9 cellular contexts compared by ENCODE assay signal in the genomic region with DNA sequence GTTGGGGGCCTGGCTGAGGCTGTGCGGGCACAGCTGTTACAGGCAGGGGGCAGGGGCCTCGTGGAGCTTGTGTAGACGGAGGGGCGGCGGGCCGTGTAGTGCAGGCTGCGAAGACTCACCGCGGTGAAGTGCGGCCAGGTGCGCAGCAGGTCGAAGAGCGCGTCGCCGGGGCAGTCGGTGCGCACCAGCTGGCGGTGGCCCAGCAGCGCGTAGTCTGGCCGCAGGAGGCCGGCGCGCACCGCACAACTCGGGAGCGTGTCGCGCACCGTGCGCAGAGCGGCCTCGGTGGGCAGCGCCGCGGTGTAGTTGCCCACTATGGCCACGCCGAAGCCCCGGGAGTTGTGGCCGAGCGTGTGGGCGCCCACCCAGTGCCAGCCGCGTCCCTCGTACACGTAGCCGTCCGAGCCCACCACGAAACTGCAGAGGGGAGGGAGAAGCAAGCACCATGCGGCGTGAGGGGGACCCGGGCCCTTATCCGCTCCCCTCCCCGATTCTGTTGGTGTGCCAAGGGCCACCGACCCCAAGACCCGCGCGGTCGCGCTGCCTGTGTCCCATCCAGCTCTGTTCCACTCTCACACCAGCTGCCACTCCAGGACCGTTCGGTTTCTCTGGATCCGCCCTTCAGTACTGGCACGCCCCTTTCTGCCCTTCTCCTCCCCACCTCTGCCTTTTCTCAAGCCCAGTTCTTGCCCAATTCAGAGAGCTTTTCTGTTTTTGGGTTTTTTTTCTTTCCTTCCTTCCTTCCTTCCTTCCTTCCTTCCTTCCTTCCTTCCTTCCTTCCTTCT. TPM values are rescaled to one million over a fixed set of nuclear protein-coding genes. Genes with fewer than 3 reads are reported as not detected.
DNase-seq lines count a peak whose midpoint lies in the region; ATAC-seq and TF ChIP-seq lines count a peak whose summit lies in the region.
"Had no signal": no experiment of that assay in that cellular context is flagged by ENCODE, and none has a peak within 500 bp of the region (broad histone marks: within the 10 kb centered on the region; RNA-seq: fewer than 3 reads in every experiment).

No MANE protein-coding gene starts in this region.

- H3K36me3 Mint-ChIP-seq in endodermal cell (ENCODE audit: low read depth), result no peaks in the 10 kb centered on the region

- no peaks in the 10 kb centered on the region for H4K20me1 ChIP-seq in OCI-LY7 (ENCODE audit: insufficient read depth, low read length)

- H3K27me3 Mint-ChIP-seq in endodermal cell (ENCODE audit: insufficient read depth), result peaks cover 64% of the 10 kb centered on the region

- TF ChIP-seq CTCF in GM10266 (IDR thresholded peaks at IDR 0.05; ENCODE audit: control insufficient read depth, insufficient read depth, low read depth, missing control alignments), result no peak
- TF ChIP-seq CTCF in endodermal cell (conservative IDR thresholded peaks at IDR 0.05), result no peak
- TF ChIP-seq CTCF in prostate gland (IDR thresholded peaks at IDR 0.05), result no peak
- no peak for TF ChIP-seq CTCF in OCI-LY7 (conservative IDR thresholded peaks at IDR 0.05; ENCODE audit: low read length)

- ATAC-seq in HG02885 (IDR thresholded peaks at IDR 0.05; ENCODE audit: poor library complexity, unreplicated experiment) (no peak), HG02798 (IDR thresholded peaks at IDR 0.05; ENCODE audit: poor library complexity, unreplicated experiment) (no peak)

- no peak overlapping the region for H3K27ac Mint-ChIP-seq in endodermal cell

- peak; percentile 33 for DNase-seq in GM10266 (ENCODE audit: extremely low spot score)
- DNase-seq in SK-N-MC (ENCODE audit: low read depth, low spot score), result no peak
- peak; percentile 75 for DNase-seq in endodermal cell
- no peak for DNase-seq in prostate gland (ENCODE audit: low spot score)
- DNase-seq in NCI-H2029 (lab: John Stamatoyannopoulos, UW), result no peak
- DNase-seq in OCI-LY7 (ENCODE audit: low spot score), result no peak

- H3K9ac ChIP-seq in SK-N-MC (ENCODE audit: insufficient read length) (no peak overlapping the region), endodermal cell (ENCODE audit: extremely low read depth, low read length, poor library complexity, severe bottlenecking) (no peak overlapping the region)

- peak overlapping the region; percentile 12; the same call in 1 of the 2 replicates for H3K4me3 ChIP-seq in SK-N-MC
- no peak overlapping the region for H3K4me3 ChIP-seq in endodermal cell (ENCODE audit: low read length)
- peak overlapping the region; percentile 1 to 27 for H3K4me3 ChIP-seq in prostate gland
- no peak overlapping the region for H3K4me3 ChIP-seq in OCI-LY7 (ENCODE audit: low read depth, low read length, poor library complexity, severe bottlenecking)

- CTCF ChIA-PET in OCI-LY7 (lab: Charles Lee; ENCODE audit: unreplicated experiment), result no interaction called here

- H3K27ac ChIP-seq in SK-N-MC (no peak overlapping the region), endodermal cell (ENCODE audit: low read depth, low read length) (no peak overlapping the region), prostate gland (no peak overlapping the region), OCI-LY7 (ENCODE audit: low read depth, low read length, poor library complexity, severe bottlenecking) (no peak overlapping the region)
- H3K27ac ChIP-seq: RWPE1 had no signal

- POLR2A ChIA-PET in OCI-LY7 (lab: Charles Lee), result no interaction called here

- intact Hi-C loops in prostate gland (cut with DNase I), result no loop called here
- intact Hi-C loops in OCI-LY7 (cut with micrococcal nuclease; ENCODE audit: unreplicated experiment), result loop anchor here (10.0 kb wide), 1 partner anchor 85 kb away; no protein-coding TSS in a partner anchor

- no TSS peak for BruUV-seq in OCI-LY7 (replicated peaks; lab: Mats Ljungman, UMichigan)

- H3K9me3 ChIP-seq in SK-N-MC (ENCODE audit: low read depth, low read length) (no peaks in the 10 kb centered on the region), endodermal cell (ENCODE audit: control insufficient read depth, low read length) (peaks cover 8% of the 10 kb centered on the region), prostate gland (no peaks in the 10 kb centered on the region), OCI-LY7 (ENCODE audit: low read length) (no peaks in the 10 kb centered on the region)

- no peak overlapping the region for H2AFZ ChIP-seq in OCI-LY7 (ENCODE audit: low read length)

- WGBS in endodermal cell (ENCODE audit: insufficient coverage in 1 of 2, insufficient read length in 1 of 2), 2 experiments, result 51 to 54% methylated on average over 14 to 65 of the region's 65 CpGs
- 4% methylated on average over 65 of the region's 65 CpGs for WGBS in prostate gland

- H3K4me3 Mint-ChIP-seq in endodermal cell, result peak overlapping the region; percentile 24

- no peak for TF ChIP-seq POLR2A in prostate gland (IDR thresholded peaks at IDR 0.05)

- no peaks in the 10 kb centered on the region for H3K9me2 ChIP-seq in OCI-LY7 (ENCODE audit: insufficient read depth, low read length)

- H3K4me1 ChIP-seq in endodermal cell (ENCODE audit: control insufficient read depth, insufficient read depth, low read length), result no peaks in the 10 kb centered on the region
- no peaks in the 10 kb centered on the region for H3K4me1 ChIP-seq in prostate gland (replicated peaks)
- H3K4me1 ChIP-seq in OCI-LY7 (ENCODE audit: insufficient read depth, low read length, poor library complexity, severe bottlenecking), result peaks cover 31% of the 10 kb centered on the region

- no peaks in the 10 kb centered on the region for H3K36me3 ChIP-seq in SK-N-MC (ENCODE audit: insufficient read depth, low read length)
- no peaks in the 10 kb centered on the region for H3K36me3 ChIP-seq in endodermal cell (ENCODE audit: control insufficient read depth, insufficient read depth, low read length)
- no peaks in the 10 kb centered on the region for H3K36me3 ChIP-seq in prostate gland
- H3K36me3 ChIP-seq in OCI-LY7 (ENCODE audit: insufficient read depth, low read length), result no peaks in the 10 kb centered on the region

- H3K79me2 ChIP-seq in OCI-LY7 (ENCODE audit: insufficient read depth, low read depth, low read length), result no peaks in the 10 kb centered on the region; the same call in 1 of the 2 replicates

- H3K9me3 Mint-ChIP-seq in endodermal cell, result peaks cover 25% of the 10 kb centered on the region

- H3K27me3 ChIP-seq in endodermal cell (ENCODE audit: control insufficient read depth, insufficient read depth, low read length, poor library complexity, severe bottlenecking) (peaks cover 28% of the 10 kb centered on the region), prostate gland (replicated peaks; ENCODE audit: insufficient read depth) (no peaks in the 10 kb centered on the region)

- H3K4me1 Mint-ChIP-seq in endodermal cell, result no peaks in the 10 kb centered on the region

- H3K4me2 ChIP-seq in OCI-LY7 (ENCODE audit: low read length), result no peak overlapping the region

RNA-seq across cellular contexts. Expression of a gene that starts 5.4 kb away (rescaled TPM):
- not detected for total RNA-seq in endodermal cell
- polyA plus RNA-seq in endodermal cell (2013, experiment 1 of 2), result not detected
- not detected for polyA plus RNA-seq in endodermal cell (2013, experiment 2 of 2)
- 1 to 10 TPM; 2.8 to 4.3 TPM for total RNA-seq in prostate gland
- 28.3 and 29.3 TPM in 2 replicates for total RNA-seq in OCI-LY7 (2014; rRNA removed; shearing (Covaris generic))
- 52.0 and 53.3 TPM in 2 replicates for total RNA-seq in OCI-LY7 (2022)

RNA-seq across cellular contexts. Expression of a gene that starts 9.6 kb away (rescaled TPM):
- total RNA-seq in endodermal cell (not detected), prostate gland (10 to 100 TPM in 1 of 2 donors, 1 to 10 TPM in 1; 9.2 to 31.9 TPM), OCI-LY7 (2022) (not detected in 2 replicates)
- not detected for polyA plus RNA-seq in endodermal cell (2013, experiment 1 of 2)
- not detected for polyA plus RNA-seq in endodermal cell (2013, experiment 2 of 2)
- not detected in 2 replicates for total RNA-seq in OCI-LY7 (2014; rRNA removed; shearing (Covaris generic))

RNA-seq across cellular contexts. Expression of a gene that starts 19.9 kb away (rescaled TPM):
- total RNA-seq in endodermal cell (10 to 100 TPM; 38.0 to 38.6 TPM), prostate gland (10 to 100 TPM; 55.9 to 93.3 TPM), OCI-LY7 (2022) (35.9 and 38.3 TPM in 2 replicates)
- 51.9 TPM for polyA plus RNA-seq in endodermal cell (2013, experiment 1 of 2)
- 44.8 TPM for polyA plus RNA-seq in endodermal cell (2013, experiment 2 of 2)
- total RNA-seq in OCI-LY7 (2014; rRNA removed; shearing (Covaris generic)), result 13.5 and 16.4 TPM in 2 replicates

RNA-seq across cellular contexts. Expression of a gene that starts 38.6 kb away (rescaled TPM):
- total RNA-seq in endodermal cell, result not detected
- not detected for polyA plus RNA-seq in endodermal cell (2013, experiment 1 of 2)
- polyA plus RNA-seq in endodermal cell (2013, experiment 2 of 2), result not detected
- 10 to 100 TPM; 28.9 to 48.1 TPM for total RNA-seq in prostate gland
- not detected in 2 replicates for total RNA-seq in OCI-LY7 (2014; rRNA removed; shearing (Covaris generic))
- total RNA-seq in OCI-LY7 (2022), result not detected in 2 replicates

RNA-seq across cellular contexts. Expression of a gene that starts 50.9 kb away (rescaled TPM):
- total RNA-seq in endodermal cell, result 100 to 1,000 TPM; 190 to 237 TPM
- 160 TPM for polyA plus RNA-seq in endodermal cell (2013, experiment 1 of 2)
- 124 TPM for polyA plus RNA-seq in endodermal cell (2013, experiment 2 of 2)
- 100 to 1,000 TPM; 107 to 269 TPM for total RNA-seq in prostate gland
- 119 and 122 TPM in 2 replicates for total RNA-seq in OCI-LY7 (2014; rRNA removed; shearing (Covaris generic))
- 124 and 143 TPM in 2 replicates for total RNA-seq in OCI-LY7 (2022)

Comparison
In these comparisons a context has a peak if more than half of its experiments do, and no peak if none do; other contexts are left out.
1. DNase-seq: peak in GM10266 (single experiment) and endodermal cell (single experiment); none in SK-N-MC (single experiment), prostate gland (single experiment), NCI-H2029 (single experiment) and OCI-LY7 (single experiment).
2. H3K4me3 ChIP-seq: peak in SK-N-MC (single experiment) and prostate gland (2 of 2); none in endodermal cell (single experiment) and OCI-LY7 (single experiment).
3. RNA of a gene that starts 5.4 kb away (total RNA-seq): 28.3 to 53.3 TPM in OCI-LY7; 2.8 to 4.3 TPM in prostate gland and not detected in endodermal cell; every median in the first group is over 4 times any median in the second.
4. RNA of a gene that starts 9.6 kb away (total RNA-seq): 9.2 to 31.9 TPM in prostate gland; not detected in OCI-LY7 and not detected in endodermal cell; every median in the first group is over 4 times any median in the second.